14 cellular contexts compared by ENCODE assay signal in genomic region chr10:24468281-24468751, GRCh38.
A peak's percentile ranks its signal among the peaks of the same experiment; 100 is the strongest.
DNase-seq lines count a peak whose midpoint lies in the region; ATAC-seq and TF ChIP-seq lines count a peak whose summit lies in the region.
"Had no signal": no experiment of that assay in that cellular context is flagged by ENCODE, and none has a peak within 500 bp of the region (broad histone marks: within the 10 kb centered on the region; RNA-seq: fewer than 3 reads in every experiment).

No MANE protein-coding gene starts in this region.

- H3K4me1 Mint-ChIP-seq in chondrocyte (ENCODE audit: low read depth) = peaks cover 40% of the 10 kb centered on the region

- H3K27me3 ChIP-seq in right lobe of liver (no peaks in the 10 kb centered on the region), thyroid gland (no peaks in the 10 kb centered on the region)
- H3K27me3 ChIP-seq: uterus had no signal

- H3K4me1 ChIP-seq in right lobe of liver = peaks cover 0 to 34% (median 14%) of the 10 kb centered on the region in 4 donors
- peaks cover 37 to 45% of the 10 kb centered on the region in 2 donors for H3K4me1 ChIP-seq in thyroid gland

- H3K4me3 ChIP-seq in right lobe of liver (peak overlapping the region; percentile 14 to 56 (median 20)), thyroid gland (replicated peaks in 1 of 3) (no peak overlapping the region)
- H3K4me3 ChIP-seq: uterus had no signal

- peak; percentile 50 for DNase-seq in Right ventricle myocardium superior
- no peak for DNase-seq in cardiac septum (ENCODE audit: low spot score)
- no peak for DNase-seq in chondrocyte (ENCODE audit: low spot score)
- DNase-seq in right lobe of liver = peak in 2 of 3 donors; percentile 30 to 66
- DNase-seq in thyroid gland = no peak
- DNase-seq: activated T-cell treated with anti-CD3 and anti-CD28 coated beads, Interleukin-2, amount 50 U/mL, for 24 hours; aorta; HCEC 1CT; naive thymus-derived CD8-positive, alpha-beta T cell; NCI-H1436; uterus had no signal

- peak overlapping the region; percentile 40 for H3K4me3 Mint-ChIP-seq in chondrocyte (ENCODE audit: unreplicated experiment)
- H3K4me3 Mint-ChIP-seq: activated T-cell treated with anti-CD3 and anti-CD28 coated beads, Interleukin-2, amount 50 U/mL, for 24 hours; naive thymus-derived CD8-positive, alpha-beta T cell had no signal

- no peak overlapping the region for H3K27ac Mint-ChIP-seq in chondrocyte (ENCODE audit: unreplicated experiment)
- H3K27ac Mint-ChIP-seq: activated T-cell treated with anti-CD3 and anti-CD28 coated beads, Interleukin-2, amount 50 U/mL, for 24 hours; naive thymus-derived CD8-positive, alpha-beta T cell had no signal

- no peaks in the 10 kb centered on the region for H3K27me3 Mint-ChIP-seq in chondrocyte (ENCODE audit: low read depth)

- 43% methylated on average over 6 of the region's 6 CpGs for WGBS in right lobe of liver (ENCODE audit: insufficient coverage, low coverage, low lambda C conversion rate, missing lambda C conversion rate)
- WGBS in thyroid gland, 2 donors = 70 to 75% methylated on average over 6 of the region's 6 CpGs

- peaks cover 5% of the 10 kb centered on the region for H3K9me3 Mint-ChIP-seq in chondrocyte (ENCODE audit: low read depth)
- H3K9me3 Mint-ChIP-seq: activated T-cell treated with anti-CD3 and anti-CD28 coated beads, Interleukin-2, amount 50 U/mL, for 24 hours had no signal

- TF ChIP-seq POLR2A in right lobe of liver (IDR thresholded peaks at IDR 0.05) = no peak
- TF ChIP-seq POLR2A in thyroid gland (IDR thresholded peaks at IDR 0.05) = no peak

- H3K36me3 ChIP-seq in right lobe of liver (peaks cover 0 to under 1% (median 0%) of the 10 kb centered on the region in 4 donors), thyroid gland (peaks cover 0 to under 1% of the 10 kb centered on the region in 2 donors)
- H3K36me3 ChIP-seq: uterus had no signal

- intact Hi-C loops in Right ventricle myocardium superior (cut with DNase I) = loop anchor here (10.0 kb wide), 1 partner anchor 84 kb away; no protein-coding TSS in a partner anchor
- intact Hi-C loops in cardiac septum (cut with DNase I) = loop anchor here (5.0 kb wide), 1 partner anchor 34 kb away; no protein-coding TSS in a partner anchor
- intact Hi-C loops in right lobe of liver (cut with DNase I) = no loop called here
- intact Hi-C loops in thyroid gland (cut with DNase I) = no loop called here

- ATAC-seq in Right ventricle myocardium superior (ENCODE audit: poor library complexity) = peak; percentile 60
- ATAC-seq in right lobe of liver = peak in 2 of 4 donors; percentile 0 to 3
- no peak for ATAC-seq in HG02642 (IDR thresholded peaks at IDR 0.05; ENCODE audit: poor library complexity, unreplicated experiment)
- ATAC-seq in GM21825 (IDR thresholded peaks at IDR 0.05; ENCODE audit: unreplicated experiment) = no peak
- ATAC-seq in HG03521 (IDR thresholded peaks at IDR 0.05; ENCODE audit: unreplicated experiment) = no peak
- ATAC-seq: naive thymus-derived CD8-positive, alpha-beta T cell had no signal

- no peaks in the 10 kb centered on the region for H3K9me3 ChIP-seq in right lobe of liver
- H3K9me3 ChIP-seq in thyroid gland = no peaks in the 10 kb centered on the region
- H3K9me3 ChIP-seq: uterus had no signal

- H3K27ac ChIP-seq in right lobe of liver (peak overlapping the region in 2 of 3 donors; percentile 4 to 33), thyroid gland (peak overlapping the region in 2 of 3 donors; percentile 48 to 87)
- H3K27ac ChIP-seq: uterus had no signal

- no peak for TF ChIP-seq CTCF in chondrocyte (IDR thresholded peaks at IDR 0.05)
- TF ChIP-seq CTCF in right lobe of liver (IDR thresholded peaks at IDR 0.05) = no peak
- TF ChIP-seq CTCF in thyroid gland (IDR thresholded peaks at IDR 0.05) = no peak

- peaks cover 11% of the 10 kb centered on the region for H3K36me3 Mint-ChIP-seq in chondrocyte (ENCODE audit: low read depth)
- H3K36me3 Mint-ChIP-seq: naive thymus-derived CD8-positive, alpha-beta T cell had no signal

Comparison
In these comparisons a context has a peak if more than half of its experiments do, and no peak if none do; other contexts are left out.
1. DNase-seq: peak in Right ventricle myocardium superior (single experiment) and right lobe of liver (2 of 3); none in cardiac septum (single experiment), chondrocyte (single experiment) and thyroid gland (0 of 2).
2. H3K4me3 ChIP-seq: peak in right lobe of liver (3 of 3); none in thyroid gland (0 of 3).
3. intact Hi-C loops: an anchor here in Right ventricle myocardium superior (10.0 kb wide) and cardiac septum (5.0 kb wide); none called in right lobe of liver and thyroid gland.